ENCODE assay signal across 8 cellular contexts in the genomic region with DNA sequence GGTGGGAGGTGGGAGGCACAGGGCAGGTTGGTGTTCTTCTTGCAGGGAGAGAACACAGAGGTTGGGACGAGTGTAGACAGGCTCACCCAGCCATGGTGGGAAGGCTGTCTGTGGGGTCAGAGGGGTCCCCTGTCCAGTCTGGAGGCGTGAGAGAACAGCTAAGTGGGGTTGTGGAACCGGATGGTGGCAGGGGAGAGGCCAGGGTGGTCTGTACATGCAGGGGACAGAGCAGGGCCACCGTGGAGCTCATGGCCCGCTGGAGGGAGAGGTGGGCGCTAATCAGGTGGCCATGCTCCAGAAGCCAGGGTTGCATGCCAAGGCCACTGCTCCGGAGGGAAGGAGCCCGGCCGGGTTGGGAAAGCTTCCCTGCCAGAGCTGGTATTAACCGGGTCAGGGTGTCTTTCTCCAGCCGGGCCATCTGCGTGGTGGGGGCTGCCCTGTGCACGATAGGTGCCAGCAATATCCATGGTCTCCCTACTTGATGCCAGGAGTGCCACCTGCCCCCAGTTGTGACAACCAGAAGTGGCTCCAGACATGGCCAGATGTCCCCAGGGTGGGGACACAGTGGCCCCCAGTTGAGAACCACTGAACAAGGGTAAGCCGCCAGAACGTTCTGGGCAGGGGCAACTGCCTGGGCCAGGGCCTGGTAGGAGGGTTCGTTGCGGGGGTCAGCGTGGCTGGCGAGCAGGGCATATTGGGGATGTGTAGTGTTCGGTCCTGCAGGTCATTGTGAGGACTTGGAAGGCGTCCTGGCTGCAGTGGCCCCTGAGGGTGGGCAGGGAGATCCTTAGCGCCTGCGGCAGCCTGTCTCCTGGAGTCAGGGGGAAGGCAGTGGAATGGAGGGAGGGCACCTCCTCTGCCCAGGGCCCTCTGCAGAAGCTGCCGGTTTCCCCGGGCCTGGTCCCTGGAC. TPM values are rescaled to one million over a fixed set of nuclear protein-coding genes. Genes with fewer than 3 reads are reported as not detected.
DNase-seq lines count a peak whose midpoint lies in the region; ATAC-seq, FAIRE-seq and TF ChIP-seq lines count a peak whose summit lies in the region.
"Had no signal": no experiment of that assay in that cellular context is flagged by ENCODE, and none has a peak within 500 bp of the region (broad histone marks: within the 10 kb centered on the region; RNA-seq: fewer than 3 reads in every experiment).

No MANE protein-coding gene starts in this region.

- TF ChIP-seq POLR2A in Peyer's patch (IDR thresholded peaks at IDR 0.05), result no peak
- no peak for TF ChIP-seq POLR2A in H54 (IDR thresholded peaks at IDR 0.05; ENCODE audit: low read depth, low read length)

- H3K4me3 ChIP-seq in GM23338 (no peak overlapping the region), heart right ventricle (peak overlapping the region in 1 of 10 donors; percentile 29), Peyer's patch (peak overlapping the region in 1 of 4 donors; percentile 32)

- no peak overlapping the region for H3K4me2 ChIP-seq in GM23338

- no peaks in the 10 kb centered on the region for H3K27me3 ChIP-seq in GM23338 (ENCODE audit: insufficient read depth)
- no peaks in the 10 kb centered on the region for H3K27me3 ChIP-seq in heart right ventricle
- H3K27me3 ChIP-seq in Peyer's patch, result no peaks in the 10 kb centered on the region

- CTCF ChIA-PET in WTC11 (lab: Charles Lee), result interaction anchor here (0.6 to 2.1 kb wide), 3 partner anchors 31 to 411 kb away, joined by 3 to 7 read pairs (median 4); no protein-coding TSS in a partner anchor

- H3K36me3 Mint-ChIP-seq in GM23338 (ENCODE audit: low read depth) (peaks cover 20% of the 10 kb centered on the region), WTC11 (peaks cover 23% of the 10 kb centered on the region)
- peaks cover 22% of the 10 kb centered on the region for H3K36me3 Mint-ChIP-seq in stimulated activated effector memory CD8-positive, alpha-beta T cell treated with anti-CD3 and anti-CD28 coated beads, Interleukin-12 subunit alpha, Interleukin-12 subunit beta, amount 100 ng/mL, for 72 hours

- H3K4me1 Mint-ChIP-seq in GM23338 (peaks cover 50% of the 10 kb centered on the region), WTC11 (peaks cover 53% of the 10 kb centered on the region)
- H3K4me1 Mint-ChIP-seq in stimulated activated effector memory CD8-positive, alpha-beta T cell treated with anti-CD3 and anti-CD28 coated beads, Interleukin-12 subunit alpha, Interleukin-12 subunit beta, amount 100 ng/mL, for 72 hours, result peaks cover 61% of the 10 kb centered on the region

- H3K27me3 Mint-ChIP-seq in GM23338 (ENCODE audit: insufficient read depth, low read depth, poor library complexity), result peaks cover 17% of the 10 kb centered on the region
- no peaks in the 10 kb centered on the region for H3K27me3 Mint-ChIP-seq in WTC11 (ENCODE audit: low read depth)

- DNase-seq in GM23338 (ENCODE audit: low spot score), result no peak
- no peak for DNase-seq in WTC11 (ENCODE audit: low spot score)
- DNase-seq in heart right ventricle, result peak in 1 of 2 donors; percentile 56
- DNase-seq in stimulated activated effector memory CD8-positive, alpha-beta T cell treated with anti-CD3 and anti-CD28 coated beads, Interleukin-12 subunit alpha, Interleukin-12 subunit beta, amount 100 ng/mL, for 72 hours (ENCODE audit: low spot score in 2 of 2), result no peak
- DNase-seq in effector CD8-positive, alpha-beta T cell (lab: John Stamatoyannopoulos, UW), result no peak
- no peak for DNase-seq in Peyer's patch
- DNase-seq in H54 (ENCODE audit: insufficient read length, low spot score), result no peak
- DNase-seq: stimulated activated CD4-positive, alpha-beta T cell treated with anti-CD3 and anti-CD28 coated beads, Interleukin-2, amount 100 ng/mL, for 48 hours had no signal

- peaks cover 16% of the 10 kb centered on the region for H3K4me1 ChIP-seq in GM23338 (ENCODE audit: insufficient read depth)
- H3K4me1 ChIP-seq in heart right ventricle, result peaks cover 59 to 95% (median 88%) of the 10 kb centered on the region in 9 donors
- peaks cover 2 to 69% (median 50%) of the 10 kb centered on the region in 4 donors for H3K4me1 ChIP-seq in Peyer's patch

- intact Hi-C loops in heart right ventricle (cut with DNase I), result no loop called here

- no peaks in the 10 kb centered on the region for H3K9me3 ChIP-seq in heart right ventricle
- H3K9me3 ChIP-seq in Peyer's patch, result no peaks in the 10 kb centered on the region

- peaks cover 9% of the 10 kb centered on the region for H3F3A ChIP-seq in GM23338 (replicated peaks; ENCODE audit: low read depth)

- H3K27ac Mint-ChIP-seq in GM23338 (peak overlapping the region; percentile 80), WTC11 (peak overlapping the region; percentile 86)
- peak overlapping the region; percentile 74 for H3K27ac Mint-ChIP-seq in stimulated activated effector memory CD8-positive, alpha-beta T cell treated with anti-CD3 and anti-CD28 coated beads, Interleukin-12 subunit alpha, Interleukin-12 subunit beta, amount 100 ng/mL, for 72 hours

- no peaks in the 10 kb centered on the region; the same call in 2 of the 3 replicates for H3K9me3 Mint-ChIP-seq in GM23338
- H3K9me3 Mint-ChIP-seq in WTC11, result no peaks in the 10 kb centered on the region
- H3K9me3 Mint-ChIP-seq in stimulated activated effector memory CD8-positive, alpha-beta T cell treated with anti-CD3 and anti-CD28 coated beads, Interleukin-12 subunit alpha, Interleukin-12 subunit beta, amount 100 ng/mL, for 72 hours, result no peaks in the 10 kb centered on the region

- peaks cover 61% of the 10 kb centered on the region for H4K20me1 ChIP-seq in GM23338 (replicated peaks; ENCODE audit: insufficient read depth)

- no peaks in the 10 kb centered on the region for H3K9me2 ChIP-seq in GM23338 (ENCODE audit: insufficient read depth)

- ATAC-seq in GM23338, result no peak
- ATAC-seq in WTC11, result no peak
- ATAC-seq in heart right ventricle, result peak in 5 of 8 donors; percentile 5 to 38 (median 18)
- no peak for ATAC-seq in stimulated activated effector memory CD8-positive, alpha-beta T cell treated with anti-CD3 and anti-CD28 coated beads, Interleukin-12 subunit alpha, Interleukin-12 subunit beta, amount 100 ng/mL, for 72 hours

- POLR2A ChIA-PET in WTC11 (lab: Charles Lee), result no interaction called here

- TF ChIP-seq CTCF in GM23338 (conservative IDR thresholded peaks at IDR 0.05; ENCODE audit: low read depth in 2 of 2) (no peak), WTC11 (IDR thresholded peaks at IDR 0.05) (no peak), heart right ventricle (IDR thresholded peaks at IDR 0.05) (no peak), Peyer's patch (IDR thresholded peaks at IDR 0.05) (no peak)

- peaks cover 57% of the 10 kb centered on the region for H3K79me2 ChIP-seq in GM23338 (replicated peaks; ENCODE audit: insufficient read depth)

- H2AFZ ChIP-seq in GM23338, result no peak overlapping the region

- 0 out of 2 replicates have a peak, but pooled peaks cover 18% of the 10 kb centered on the region for H3K36me3 ChIP-seq in GM23338 (ENCODE audit: insufficient read depth)
- peaks cover 0 to 30% (median 12%) of the 10 kb centered on the region in 9 donors for H3K36me3 ChIP-seq in heart right ventricle
- peaks cover 0 to 23% (median 0%) of the 10 kb centered on the region in 3 donors for H3K36me3 ChIP-seq in Peyer's patch

- WGBS in heart right ventricle, 2 donors, result 51 to 55% methylated on average over 25 of the region's 25 CpGs

- H3K4me3 Mint-ChIP-seq in GM23338 (no peak overlapping the region), WTC11 (no peak overlapping the region)
- H3K4me3 Mint-ChIP-seq in stimulated activated effector memory CD8-positive, alpha-beta T cell treated with anti-CD3 and anti-CD28 coated beads, Interleukin-12 subunit alpha, Interleukin-12 subunit beta, amount 100 ng/mL, for 72 hours, result no peak overlapping the region

- no peak for FAIRE-seq in H54 (lab: Jason Lieb, UNC)

- H3K27ac ChIP-seq in GM23338 (ENCODE audit: low read depth), result no peak overlapping the region; the same call in 1 of the 2 replicates
- H3K27ac ChIP-seq in heart right ventricle, result peak overlapping the region; percentile 32 to 88 (median 76)
- H3K27ac ChIP-seq in Peyer's patch, result peak overlapping the region in 2 of 4 donors; percentile 25 to 90

TF ChIP-seq in GM23338, 12 proteins besides CTCF, POLR2A, EP300 and RAD21 (continues in another document):
- TF ChIP-seq EZH2 (IDR thresholded peaks at IDR 0.05; ENCODE audit: low read depth, unreplicated experiment) (no peak), STAT1 (IDR thresholded peaks at IDR 0.05; ENCODE audit: unreplicated experiment) (no peak), EZH2phosphoT487 (IDR thresholded peaks at IDR 0.05; ENCODE audit: unreplicated experiment) (no peak), POLR2AphosphoS5 (IDR thresholded peaks at IDR 0.05; ENCODE audit: low read depth) (no peak)

TF ChIP-seq in WTC11, 78 proteins besides CTCF, POLR2A, EP300 and RAD21 (continues in another document):
- TF ChIP-seq STAT6 (CRISPR knock-in tag; conservative IDR thresholded peaks at IDR 0.05; ENCODE audit: low read depth) (no peak), NR3C1 (CRISPR knock-in tag; conservative IDR thresholded peaks at IDR 0.05; ENCODE audit: low read depth) (no peak), ETV6 (CRISPR knock-in tag; IDR thresholded peaks at IDR 0.05) (no peak)

RNA-seq across cellular contexts. Expression of gene SNN, which starts 5.1 kb away (rescaled TPM):
- total RNA-seq in GM23338 (2014; rRNA removed; shearing (Covaris generic)), result 62.6 and 63.3 TPM in 2 replicates
- polyA plus RNA-seq in GM23338 (2016; fragmentation: Nextera tagmentation; extraction: Ambion mirVana) (19.0 and 20.5 TPM in 2 replicates), heart right ventricle (10 to 100 TPM; 10.1 to 21.2 TPM)
- total RNA-seq in WTC11 (2021) (54.2 to 65.2 TPM (median 56.2 TPM) in 3 replicates), heart right ventricle (10 to 100 TPM; 25.5 to 61.4 (median 37.6) TPM), Peyer's patch (1 to 10 TPM; 4.2 to 5.0 (median 4.5) TPM)

Comparison
In these comparisons a context has a peak if more than half of its experiments do, and no peak if none do; other contexts are left out.
1. ATAC-seq: peak in heart right ventricle (5 of 8); none in GM23338 (single experiment), WTC11 (single experiment) and stimulated activated effector memory CD8-positive, alpha-beta T cell treated with anti-CD3 and anti-CD28 coated beads, Interleukin-12 subunit alpha, Interleukin-12 subunit beta, amount 100 ng/mL, for 72 hours (single experiment).
2. Peak in every context shown above with its lines, with median percentiles within 50 percentile points of each other: H3K27ac Mint-ChIP-seq.